8 cellular contexts compared by ENCODE assay signal in the genomic region with DNA sequence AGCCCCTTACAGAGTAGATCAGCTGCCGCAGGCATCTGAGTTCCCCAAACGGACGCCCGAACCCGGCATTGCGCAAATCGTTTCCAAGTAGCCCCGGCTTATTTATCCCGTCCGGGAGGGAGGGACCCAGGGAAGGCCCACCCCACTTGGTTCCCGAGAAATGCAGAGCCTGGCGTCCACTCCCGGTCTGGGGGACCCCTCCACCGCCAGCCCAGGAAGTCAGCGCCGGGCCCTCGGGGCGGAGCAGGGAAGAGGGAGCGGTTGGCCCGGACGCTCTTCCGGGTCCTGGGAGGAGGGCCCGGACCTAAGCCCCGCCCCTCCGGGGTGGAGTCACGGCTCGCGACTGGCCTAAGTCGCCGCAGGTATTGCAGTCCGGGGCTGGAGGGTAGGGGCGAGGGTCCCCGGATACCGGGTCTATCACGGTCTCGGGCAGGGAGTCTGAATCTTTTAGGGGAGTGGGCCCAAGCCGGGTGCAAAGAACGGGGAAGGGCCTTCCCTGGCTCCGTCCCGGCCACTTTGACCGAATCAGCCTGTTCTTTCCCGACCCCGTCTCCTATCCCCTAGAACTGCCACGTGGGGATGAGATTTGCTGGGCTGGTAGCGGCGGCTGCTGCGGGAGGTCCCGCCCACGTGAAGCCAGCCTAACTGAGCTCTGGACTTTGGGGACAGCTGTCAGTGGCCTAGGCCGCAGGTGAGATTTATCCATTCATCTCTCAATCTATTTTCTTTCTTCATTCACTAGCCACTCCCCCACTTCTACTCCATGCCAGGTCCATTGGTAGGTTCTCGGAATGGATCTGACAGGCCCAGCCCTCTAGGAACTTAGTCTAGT. TPM values are rescaled to one million over a fixed set of nuclear protein-coding genes. Genes with fewer than 3 reads are reported as not detected.
DNase-seq lines count a peak whose midpoint lies in the region; ATAC-seq and TF ChIP-seq lines count a peak whose summit lies in the region.

Gene RABEPK (plus strand): TSS at position 327 of the 832 bp plus-strand sequence. CDS start 2,472 bp downstream, outside the sequence.

- peaks cover 17% of the 10 kb centered on the region for H3K4me1 ChIP-seq in lower lobe of right lung

- H3K4me3 Mint-ChIP-seq in activated CD8-positive, alpha-beta T cell treated with anti-CD3 and anti-CD28 coated beads for 36 hours, result peak within 1 kb of the TSS; percentile 97

- no peaks in the 10 kb centered on the region for H3K27me3 Mint-ChIP-seq in activated CD8-positive, alpha-beta T cell treated with anti-CD3 and anti-CD28 coated beads for 36 hours

- H3K36me3 Mint-ChIP-seq in activated CD8-positive, alpha-beta T cell treated with anti-CD3 and anti-CD28 coated beads for 36 hours (ENCODE audit: low read depth), result peaks cover 20% of the 10 kb centered on the region

- no peaks in the 10 kb centered on the region for H3K9me3 ChIP-seq in lower lobe of right lung

- intact Hi-C loops in activated CD8-positive, alpha-beta T cell treated with anti-CD3 and anti-CD28 coated beads for 36 hours (cut with micrococcal nuclease), result no loop called here
- intact Hi-C loops in lower lobe of right lung (cut with DNase I), result no loop called here

- ATAC-seq in GM19397 (IDR thresholded peaks at IDR 0.05; ENCODE audit: unreplicated experiment), result peak; percentile 96
- ATAC-seq in HG03571 (IDR thresholded peaks at IDR 0.05; ENCODE audit: unreplicated experiment), result peak; percentile 97
- peak; percentile 98 for ATAC-seq in activated CD8-positive, alpha-beta T cell treated with anti-CD3 and anti-CD28 coated beads for 36 hours
- peak; percentile 100 for ATAC-seq in lower lobe of right lung

- H3K4me3 ChIP-seq in lower lobe of right lung, result peak within 1 kb of the TSS; percentile 78

- peaks cover 23% of the 10 kb centered on the region for H3K36me3 ChIP-seq in lower lobe of right lung

- CTCF ChIA-PET in activated CD8-positive, alpha-beta T cell treated with anti-CD3 and anti-CD28 coated beads for 36 hours (lab: Charles Lee), result interaction anchor here (1.1 to 1.5 kb wide), 2 partner anchors 9 to 207 kb away, joined by 3 to 6 read pairs; no protein-coding TSS in a partner anchor

- no peak for TF ChIP-seq CTCF in activated CD8-positive, alpha-beta T cell treated with anti-CD3 and anti-CD28 coated beads for 36 hours (IDR thresholded peaks at IDR 0.05)
- TF ChIP-seq CTCF in lower lobe of right lung (IDR thresholded peaks at IDR 0.05), result no peak

- H3K27me3 ChIP-seq in lower lobe of right lung (ENCODE audit: low read depth), result no peaks in the 10 kb centered on the region

- H3K9me3 Mint-ChIP-seq in activated CD8-positive, alpha-beta T cell treated with anti-CD3 and anti-CD28 coated beads for 36 hours, result no peaks in the 10 kb centered on the region

- POLR2A ChIA-PET in activated CD8-positive, alpha-beta T cell treated with anti-CD3 and anti-CD28 coated beads for 36 hours (lab: Charles Lee), result interaction anchor here (1.0 to 2.9 kb wide), 7 partner anchors 10 to 46 kb away, joined by 3 to 18 read pairs (median 5); partner anchors contain the start of gene HSPA5

- H3K27ac ChIP-seq in lower lobe of right lung, result peak within 1 kb of the TSS; percentile 92

- H3K4me1 Mint-ChIP-seq in activated CD8-positive, alpha-beta T cell treated with anti-CD3 and anti-CD28 coated beads for 36 hours (ENCODE audit: low read depth), result peaks cover 36% of the 10 kb centered on the region

- H3K27ac Mint-ChIP-seq in activated CD8-positive, alpha-beta T cell treated with anti-CD3 and anti-CD28 coated beads for 36 hours, result peak within 1 kb of the TSS; percentile 91

- DNase-seq in CD1c-positive myeloid dendritic cell (ENCODE audit: extremely low spot score), result peak; percentile 96
- peak; percentile 97 for DNase-seq in NCI-H82 (lab: John Stamatoyannopoulos, UW)
- DNase-seq in activated CD8-positive, alpha-beta T cell treated with anti-CD3 and anti-CD28 coated beads for 36 hours, result peak; percentile 92
- DNase-seq in ecto neural progenitor cell (ENCODE audit: low spot score), result peak; percentile 94
- peak; percentile 96 for DNase-seq in lower lobe of right lung
- peak; percentile 80 to 93 (median 81) for DNase-seq in stimulated activated CD4-positive, alpha-beta T cell treated with anti-CD3 and anti-CD28 coated beads, TNF-alpha, amount 100 ng/mL, for 24 hours (ENCODE audit: low read depth in 3 of 3)

RNA-seq across cellular contexts. Expression of gene RABEPK, which starts in this region (rescaled TPM):
- total RNA-seq in activated CD8-positive, alpha-beta T cell treated with anti-CD3 and anti-CD28 coated beads for 36 hours, result 10 to 100 TPM; 30.0 to 30.4 TPM
- total RNA-seq in lower lobe of right lung, result 12.3 TPM

Comparison
In these comparisons a context has a peak if more than half of its experiments do, and no peak if none do; other contexts are left out.
1. Peak in every context shown above with its lines: DNase-seq, ATAC-seq, H3K4me3 ChIP-seq and H3K27ac ChIP-seq.